Comparison of ENCODE assay signal across 12 cellular contexts in genomic region chr2:219743548-219743947, GRCh38.
DNase-seq lines count a peak whose midpoint lies in the region; ATAC-seq and TF ChIP-seq lines count a peak whose summit lies in the region.
"Had no signal": no experiment of that assay in that cellular context is flagged by ENCODE, and none has a peak within 500 bp of the region (broad histone marks: within the 10 kb centered on the region; RNA-seq: fewer than 3 reads in every experiment).

No MANE protein-coding gene starts in this region.

- no peak overlapping the region for H3K4me3 ChIP-seq in heart left ventricle
- H3K4me3 ChIP-seq: BLaER1 treated with 17β-estradiol and CSF1 and Interleukin-3, amounts not matched to agents 10 nM and 100 nM had no signal

- no peak for TF ChIP-seq POLR2A in heart left ventricle (IDR thresholded peaks at IDR 0.05)

- H3K27me3 ChIP-seq in heart left ventricle: no peaks in the 10 kb centered on the region
- H3K27me3 ChIP-seq: BLaER1 treated with 17β-estradiol and CSF1 and Interleukin-3, amounts not matched to agents 10 nM and 100 nM had no signal

- DNase-seq in heart left ventricle: no peak
- no peak for DNase-seq in cardiac septum (ENCODE audit: low spot score)
- DNase-seq in left ventricle myocardium superior: no peak
- DNase-seq in occipital lobe (lab: John Stamatoyannopoulos, UW): peak; percentile 9
- no peak for DNase-seq in NCI-H187 treated with DMSO at 0.1 percent for 48 hours (lab: John Stamatoyannopoulos, UW)
- no peak for DNase-seq in NCI-H146 (lab: John Stamatoyannopoulos, UW)
- DNase-seq: Calu3; CD8-positive, alpha-beta T cell; DMS79 treated with DMSO at 0.1 percent for 48 hours; GF-D8; H9 had no signal

- peak overlapping the region in 4 of 12 donors; percentile 46 to 73 (median 62) for H3K27ac ChIP-seq in heart left ventricle
- H3K27ac ChIP-seq: BLaER1 treated with 17β-estradiol and CSF1 and Interleukin-3, amounts not matched to agents 10 nM and 100 nM had no signal

- intact Hi-C loops in heart left ventricle (cut with DNase I): loop anchor here in 3 of 10 donors (5.0 to 10.0 kb wide), 3 partner anchors 251 to 1831 kb away; partner anchors contain the start of gene EPHA4 (in 1 of the 3)
- intact Hi-C loops in cardiac septum (cut with DNase I): no loop called here
- intact Hi-C loops in left ventricle myocardium superior (cut with micrococcal nuclease): no loop called here

- 60 to 67% (median 63%) methylated on average over 1 of the region's 1 CpG for WGBS in heart left ventricle, 4 donors

- peaks cover 0 to 19% (median 7%) of the 10 kb centered on the region in 12 donors for H3K4me1 ChIP-seq in heart left ventricle
- H3K4me1 ChIP-seq: BLaER1 treated with 17β-estradiol and CSF1 and Interleukin-3, amounts not matched to agents 10 nM and 100 nM had no signal

- TF ChIP-seq CTCF in heart left ventricle (IDR thresholded peaks at IDR 0.05): no peak

- ATAC-seq in heart left ventricle (peak; percentile 43 to 69 (median 52)), left ventricle myocardium superior (peak; percentile 83)
- ATAC-seq: CD8-positive, alpha-beta T cell had no signal

- H3K9me3 ChIP-seq in heart left ventricle: no peaks in the 10 kb centered on the region
- H3K9me3 ChIP-seq: BLaER1 treated with 17β-estradiol and CSF1 and Interleukin-3, amounts not matched to agents 10 nM and 100 nM had no signal

- H3K36me3 ChIP-seq in heart left ventricle: no peaks in the 10 kb centered on the region
- H3K36me3 ChIP-seq: BLaER1 treated with 17β-estradiol and CSF1 and Interleukin-3, amounts not matched to agents 10 nM and 100 nM had no signal
